Comparison of ENCODE assay signal across 1 cellular context in the genomic region with DNA sequence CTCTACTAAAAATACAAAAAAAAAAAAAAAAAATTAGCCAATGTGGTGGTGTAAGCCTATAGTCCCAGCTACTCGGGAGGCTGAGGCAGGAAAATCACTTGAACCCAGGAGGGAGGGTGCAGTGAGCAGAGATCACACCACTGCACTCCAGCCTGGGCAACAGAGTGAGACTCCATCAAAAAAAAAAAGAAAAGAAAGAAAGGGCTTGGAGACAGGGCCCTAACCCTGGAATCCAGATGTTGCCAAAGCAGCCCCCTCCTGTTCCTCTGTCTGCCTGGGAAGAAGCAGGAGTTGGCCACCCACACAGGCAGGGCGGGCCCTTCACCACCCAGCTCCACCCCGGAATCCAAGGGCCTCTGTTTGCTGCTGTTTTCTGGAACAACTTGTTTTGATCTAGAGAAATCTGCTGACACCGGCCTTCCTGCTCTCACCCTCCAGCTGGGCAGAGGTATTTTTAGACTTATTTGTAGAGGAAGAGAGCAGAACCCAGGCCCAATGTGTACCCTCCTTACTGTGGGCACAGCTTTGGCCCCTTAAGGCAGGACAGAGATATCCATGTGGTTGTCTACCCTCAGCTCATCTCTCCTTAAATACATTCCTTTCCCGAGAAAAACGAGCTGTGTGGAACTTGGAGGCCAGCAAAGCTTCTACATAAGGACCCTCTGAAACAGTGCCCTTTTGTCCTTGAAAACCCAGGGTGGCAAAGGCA.
TF ChIP-seq lines count a peak whose summit lies in the region.

No MANE protein-coding gene starts in this region.

TF ChIP-seq in Ishikawa, 13 proteins besides CTCF, POLR2A, EP300 and RAD21 (continued from another document):
- TF ChIP-seq, protein P1, sequence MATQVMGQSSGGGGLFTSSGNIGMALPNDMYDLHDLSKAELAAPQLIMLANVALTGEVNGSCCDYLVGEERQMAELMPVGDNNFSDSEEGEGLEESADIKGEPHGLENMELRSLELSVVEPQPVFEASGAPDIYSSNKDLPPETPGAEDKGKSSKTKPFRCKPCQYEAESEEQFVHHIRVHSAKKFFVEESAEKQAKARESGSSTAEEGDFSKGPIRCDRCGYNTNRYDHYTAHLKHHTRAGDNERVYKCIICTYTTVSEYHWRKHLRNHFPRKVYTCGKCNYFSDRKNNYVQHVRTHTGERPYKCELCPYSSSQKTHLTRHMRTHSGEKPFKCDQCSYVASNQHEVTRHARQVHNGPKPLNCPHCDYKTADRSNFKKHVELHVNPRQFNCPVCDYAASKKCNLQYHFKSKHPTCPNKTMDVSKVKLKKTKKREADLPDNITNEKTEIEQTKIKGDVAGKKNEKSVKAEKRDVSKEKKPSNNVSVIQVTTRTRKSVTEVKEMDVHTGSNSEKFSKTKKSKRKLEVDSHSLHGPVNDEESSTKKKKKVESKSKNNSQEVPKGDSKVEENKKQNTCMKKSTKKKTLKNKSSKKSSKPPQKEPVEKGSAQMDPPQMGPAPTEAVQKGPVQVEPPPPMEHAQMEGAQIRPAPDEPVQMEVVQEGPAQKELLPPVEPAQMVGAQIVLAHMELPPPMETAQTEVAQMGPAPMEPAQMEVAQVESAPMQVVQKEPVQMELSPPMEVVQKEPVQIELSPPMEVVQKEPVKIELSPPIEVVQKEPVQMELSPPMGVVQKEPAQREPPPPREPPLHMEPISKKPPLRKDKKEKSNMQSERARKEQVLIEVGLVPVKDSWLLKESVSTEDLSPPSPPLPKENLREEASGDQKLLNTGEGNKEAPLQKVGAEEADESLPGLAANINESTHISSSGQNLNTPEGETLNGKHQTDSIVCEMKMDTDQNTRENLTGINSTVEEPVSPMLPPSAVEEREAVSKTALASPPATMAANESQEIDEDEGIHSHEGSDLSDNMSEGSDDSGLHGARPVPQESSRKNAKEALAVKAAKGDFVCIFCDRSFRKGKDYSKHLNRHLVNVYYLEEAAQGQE (IDR thresholded peaks at IDR 0.05; ENCODE audit: low read depth), result no peak
